Comparison of ENCODE assay signal across 8 cellular contexts in the genomic region with DNA sequence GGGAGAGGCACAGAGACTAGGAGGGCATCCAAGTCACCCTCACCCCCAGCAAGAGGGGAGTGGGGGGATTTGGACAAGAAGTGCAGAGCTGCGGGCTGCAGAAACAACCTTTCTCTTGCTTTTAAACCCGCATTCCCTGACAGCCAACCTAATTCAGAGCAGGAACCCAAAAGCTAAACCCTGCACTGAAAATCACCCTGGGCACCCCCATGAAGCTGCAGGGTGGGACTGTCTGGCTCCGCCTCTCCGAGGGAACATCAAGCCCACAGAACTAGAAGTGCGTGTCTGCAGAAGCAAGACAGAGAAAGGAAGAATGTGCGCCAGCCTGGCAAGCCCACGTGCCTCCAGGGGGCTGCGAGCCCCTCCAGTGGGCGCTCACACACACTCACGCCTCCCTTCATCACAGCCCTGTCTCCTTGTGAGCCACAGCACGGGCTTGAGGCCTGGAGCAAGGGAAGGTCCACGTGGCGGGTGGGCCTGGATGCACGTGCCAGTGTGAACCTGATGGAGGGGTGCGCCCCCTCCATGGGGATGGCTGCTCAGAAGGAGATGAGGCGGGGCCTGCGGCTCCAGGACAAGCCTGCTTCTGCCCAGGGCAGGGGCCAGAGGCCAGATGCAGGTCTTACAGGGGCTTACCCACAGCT. TPM values are rescaled to one million over a fixed set of nuclear protein-coding genes. Genes with fewer than 3 reads are reported as not detected.
A peak's percentile ranks its signal among the peaks of the same experiment; 100 is the strongest.
DNase-seq lines count a peak whose midpoint lies in the region; ATAC-seq and TF ChIP-seq lines count a peak whose summit lies in the region.

No MANE protein-coding gene starts in this region.

- peaks cover 54 to 85% (median 67%) of the 10 kb centered on the region in 4 donors for H3K4me1 ChIP-seq in Peyer's patch

- no peaks in the 10 kb centered on the region for H3K27me3 Mint-ChIP-seq in natural killer cell treated with Interleukin-12 subunit alpha and Interleukin-12 subunit beta and Interleukin-15 and Interleukin-18, amount 100 ng/mL, for 72 hours

- DNase-seq in GDM1 (lab: John Stamatoyannopoulos, UW) (peak; percentile 82), Peyer's patch (peak in 1 of 3 donors; percentile 49), ecto neural progenitor cell (ENCODE audit: low spot score) (peak; percentile 53), NCI-H1105 (lab: John Stamatoyannopoulos, UW) (no peak), LoVo (ENCODE audit: low spot score) (no peak), iPS-NIHi7 (ENCODE audit: extremely low spot score) (no peak)
- peak; percentile 56 for DNase-seq in natural killer cell treated with Interleukin-12 subunit alpha and Interleukin-12 subunit beta and Interleukin-15 and Interleukin-18, amount 100 ng/mL, for 72 hours (ENCODE audit: low spot score)

- H3K4me3 Mint-ChIP-seq in natural killer cell treated with Interleukin-12 subunit alpha and Interleukin-12 subunit beta and Interleukin-15 and Interleukin-18, amount 100 ng/mL, for 72 hours: peak overlapping the region; percentile 91

- TF ChIP-seq CTCF in Peyer's patch (IDR thresholded peaks at IDR 0.05): no peak

- no peaks in the 10 kb centered on the region for H3K9me3 Mint-ChIP-seq in natural killer cell treated with Interleukin-12 subunit alpha and Interleukin-12 subunit beta and Interleukin-15 and Interleukin-18, amount 100 ng/mL, for 72 hours

- peaks cover 0 to 32% (median 0%) of the 10 kb centered on the region in 3 donors for H3K36me3 ChIP-seq in Peyer's patch

- no peak for TF ChIP-seq POLR2A in Peyer's patch (IDR thresholded peaks at IDR 0.05)

- no peaks in the 10 kb centered on the region for H3K9me3 ChIP-seq in Peyer's patch

- no peaks in the 10 kb centered on the region for H3K27me3 ChIP-seq in Peyer's patch

- peaks cover 53 to 58% of the 10 kb centered on the region in 2 donors for H3K4me1 Mint-ChIP-seq in natural killer cell treated with Interleukin-12 subunit alpha and Interleukin-12 subunit beta and Interleukin-15 and Interleukin-18, amount 100 ng/mL, for 72 hours (ENCODE audit: low read depth in 2 of 2)

- no peaks in the 10 kb centered on the region for H3K36me3 Mint-ChIP-seq in natural killer cell treated with Interleukin-12 subunit alpha and Interleukin-12 subunit beta and Interleukin-15 and Interleukin-18, amount 100 ng/mL, for 72 hours

- peak overlapping the region in 3 of 4 donors; percentile 31 to 39 (median 38) for H3K4me3 ChIP-seq in Peyer's patch

- H3K27ac Mint-ChIP-seq in natural killer cell treated with Interleukin-12 subunit alpha and Interleukin-12 subunit beta and Interleukin-15 and Interleukin-18, amount 100 ng/mL, for 72 hours: peak overlapping the region; percentile 93 to 96

- peak overlapping the region; percentile 78 to 95 (median 88) for H3K27ac ChIP-seq in Peyer's patch

- peak; percentile 41 to 44 for ATAC-seq in natural killer cell treated with Interleukin-12 subunit alpha and Interleukin-12 subunit beta and Interleukin-15 and Interleukin-18, amount 100 ng/mL, for 72 hours
- no peak for ATAC-seq in HG02763 (IDR thresholded peaks at IDR 0.05; ENCODE audit: unreplicated experiment)

RNA-seq across cellular contexts. Expression of a gene that starts 27.8 kb away (rescaled TPM):
- total RNA-seq in Peyer's patch: 10 to 100 TPM in 1 of 4 donors, 1 to 10 TPM in 3; 4.4 to 11.6 (median 7.0) TPM
- 10 to 100 TPM; 18.9 to 32.2 TPM for total RNA-seq in natural killer cell treated with Interleukin-12 subunit alpha and Interleukin-12 subunit beta and Interleukin-15 and Interleukin-18, amount 100 ng/mL, for 72 hours

Comparison
In these comparisons a context has a peak if more than half of its experiments do, and no peak if none do; other contexts are left out.
1. DNase-seq: peak in GDM1 (single experiment), ecto neural progenitor cell (single experiment) and natural killer cell treated with Interleukin-12 subunit alpha and Interleukin-12 subunit beta and Interleukin-15 and Interleukin-18, amount 100 ng/mL, for 72 hours (single experiment); none in NCI-H1105 (single experiment), LoVo (single experiment) and iPS-NIHi7 (single experiment).